Comparison of ENCODE assay signal across 22 cellular contexts in the genomic region with DNA sequence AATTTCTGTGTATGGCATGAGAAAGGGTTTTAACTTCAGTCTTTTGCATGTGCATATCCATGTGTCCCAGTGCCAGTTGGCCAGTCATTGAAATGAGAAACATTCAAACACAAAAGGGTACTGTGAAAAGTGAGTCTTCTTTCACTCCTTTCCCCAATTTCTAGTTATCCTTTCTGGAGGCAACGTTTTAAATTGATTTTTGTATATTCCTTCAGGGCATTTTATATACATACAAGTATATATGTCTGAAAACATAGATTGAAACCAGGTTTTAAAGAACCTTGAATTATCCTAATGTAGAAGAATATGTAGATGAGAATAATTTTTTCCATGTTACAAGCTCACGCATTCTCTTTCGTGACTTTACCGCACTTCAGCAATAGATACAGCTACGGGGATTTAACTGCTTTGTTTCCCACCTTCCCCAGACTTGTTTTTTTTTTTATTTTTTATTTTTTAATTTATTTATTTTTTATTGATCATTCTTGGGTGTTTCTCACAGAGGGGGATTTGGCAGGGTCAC. TPM values are rescaled to one million over a fixed set of nuclear protein-coding genes. Genes with fewer than 3 reads are reported as not detected.
DNase-seq lines count a peak whose midpoint lies in the region; ATAC-seq and TF ChIP-seq lines count a peak whose summit lies in the region.
"Had no signal": no experiment of that assay in that cellular context is flagged by ENCODE, and none has a peak within 500 bp of the region (broad histone marks: within the 10 kb centered on the region; RNA-seq: fewer than 3 reads in every experiment).

No MANE protein-coding gene starts in this region.

- H3K9me3 ChIP-seq in WERI-Rb-1 (ENCODE audit: severe bottlenecking) = no peaks in the 10 kb centered on the region
- no peaks in the 10 kb centered on the region for H3K9me3 ChIP-seq in CD8-positive, alpha-beta memory T cell (ENCODE audit: low read length)
- H3K9me3 ChIP-seq: A549, BE2C had no signal

- ATAC-seq in activated T-cell treated with anti-CD3 and anti-CD28 coated beads, Interleukin-2, amount 50 U/mL, for 72 hours (replicated peaks in 1 of 2) = no peak
- no peak for ATAC-seq in GM21723 (IDR thresholded peaks at IDR 0.05; ENCODE audit: unreplicated experiment)
- ATAC-seq: A549 had no signal

- TF ChIP-seq CTCF in WERI-Rb-1 (IDR thresholded peaks at IDR 0.05; ENCODE audit: low read depth, low read length) = no peak
- TF ChIP-seq CTCF in glutamatergic neuron (IDR thresholded peaks at IDR 0.05; ENCODE audit: partially characterized antibody, unreplicated experiment) = no peak

- H3K4me1 Mint-ChIP-seq in activated T-cell treated with anti-CD3 and anti-CD28 coated beads, Interleukin-2, amount 50 U/mL, for 72 hours (ENCODE audit: low read depth) = no peaks in the 10 kb centered on the region
- peaks cover 14% of the 10 kb centered on the region for H3K4me1 Mint-ChIP-seq in glutamatergic neuron (ENCODE audit: low read depth, unreplicated experiment)
- H3K4me1 Mint-ChIP-seq in CD8-positive, alpha-beta memory T cell = peaks cover 4 to 12% (median 7%) of the 10 kb centered on the region in 3 donors
- H3K4me1 Mint-ChIP-seq: CD14-positive monocyte had no signal

- peaks cover 75% of the 10 kb centered on the region for H3K36me3 ChIP-seq in WERI-Rb-1
- peaks cover 27% of the 10 kb centered on the region for H3K36me3 ChIP-seq in CD8-positive, alpha-beta memory T cell (ENCODE audit: insufficient read depth, low read length)

- peaks cover 7 to 34% of the 10 kb centered on the region in 2 donors for H3K36me3 Mint-ChIP-seq in activated T-cell treated with anti-CD3 and anti-CD28 coated beads, Interleukin-2, amount 50 U/mL, for 72 hours (ENCODE audit: insufficient read depth in 2 of 2)
- peaks cover 15% of the 10 kb centered on the region for H3K36me3 Mint-ChIP-seq in glutamatergic neuron (ENCODE audit: unreplicated experiment)
- H3K36me3 Mint-ChIP-seq in CD8-positive, alpha-beta memory T cell = peaks cover 8 to 68% (median 28%) of the 10 kb centered on the region in 3 donors

- DNase-seq in activated T-cell treated with anti-CD3 and anti-CD28 coated beads, Interleukin-2, amount 50 U/mL, for 72 hours = no peak
- DNase-seq in activated T-cell treated with anti-CD3 and anti-CD28 coated beads for 4 hours = no peak
- no peak for DNase-seq in WERI-Rb-1
- no peak for DNase-seq in glutamatergic neuron
- DNase-seq in DMS79 treated with DMSO at 0.1 percent for 48 hours (lab: John Stamatoyannopoulos, UW) = no peak
- DNase-seq in CD8-positive, alpha-beta memory T cell = no peak
- DNase-seq: 8988T; ACHN; AML-193; BE2C; Calu3; CD4-positive, alpha-beta T cell; COR-L47; DMS53; DND-41; GM23248; H7; HCEC 1CT had no signal

- H3K27me3 Mint-ChIP-seq in activated T-cell treated with anti-CD3 and anti-CD28 coated beads, Interleukin-2, amount 50 U/mL, for 72 hours (ENCODE audit: low read depth) = no peaks in the 10 kb centered on the region
- H3K27me3 Mint-ChIP-seq in glutamatergic neuron (ENCODE audit: unreplicated experiment) = peaks cover 2% of the 10 kb centered on the region
- no peaks in the 10 kb centered on the region for H3K27me3 Mint-ChIP-seq in CD8-positive, alpha-beta memory T cell
- H3K27me3 Mint-ChIP-seq: CD4-positive, alpha-beta T cell had no signal

- no peaks in the 10 kb centered on the region for H3K27me3 ChIP-seq in WERI-Rb-1 (ENCODE audit: insufficient read depth, low read depth, severe bottlenecking)
- H3K27me3 ChIP-seq in CD8-positive, alpha-beta memory T cell (ENCODE audit: insufficient read depth, low read length, poor library complexity, severe bottlenecking) = no peaks in the 10 kb centered on the region
- H3K27me3 ChIP-seq: BE2C; BLaER1 treated with 17β-estradiol and CSF1 and Interleukin-3, amounts not matched to agents 10 nM and 100 nM had no signal

- H3K4me1 ChIP-seq in CD8-positive, alpha-beta memory T cell (ENCODE audit: insufficient read depth, low read length) = no peaks in the 10 kb centered on the region
- H3K4me1 ChIP-seq: A549; BE2C; BLaER1 treated with 17β-estradiol and CSF1 and Interleukin-3, amounts not matched to agents 10 nM and 100 nM had no signal

- H3K27ac ChIP-seq in WERI-Rb-1 = peak overlapping the region; percentile 15
- H3K27ac ChIP-seq in CD8-positive, alpha-beta memory T cell (ENCODE audit: low read depth, low read length) = no peak overlapping the region
- H3K27ac ChIP-seq: A549; BLaER1 treated with 17β-estradiol and CSF1 and Interleukin-3, amounts not matched to agents 10 nM and 100 nM; GM23248 had no signal

- H3K4me3 ChIP-seq in WERI-Rb-1 (ENCODE audit: low read depth, low read length) = no peak overlapping the region
- H3K4me3 ChIP-seq in CD8-positive, alpha-beta memory T cell (ENCODE audit: low read length) = no peak overlapping the region
- H3K4me3 ChIP-seq: A549; BLaER1 treated with 17β-estradiol and CSF1 and Interleukin-3, amounts not matched to agents 10 nM and 100 nM; GM23248 had no signal

- POLR2A ChIA-PET in CD8-positive, alpha-beta memory T cell (lab: Charles Lee) = no interaction called here

- H3K27ac Mint-ChIP-seq in activated T-cell treated with anti-CD3 and anti-CD28 coated beads, Interleukin-2, amount 50 U/mL, for 72 hours = peak overlapping the region; percentile 66
- peak overlapping the region; percentile 82 for H3K27ac Mint-ChIP-seq in glutamatergic neuron (ENCODE audit: unreplicated experiment)
- H3K27ac Mint-ChIP-seq in CD8-positive, alpha-beta memory T cell = no peak overlapping the region
- H3K27ac Mint-ChIP-seq: CD14-positive monocyte; CD4-positive, alpha-beta T cell had no signal

- CTCF ChIA-PET in CD8-positive, alpha-beta memory T cell (lab: Charles Lee) = no interaction called here

- H3K9me3 Mint-ChIP-seq in activated T-cell treated with anti-CD3 and anti-CD28 coated beads, Interleukin-2, amount 50 U/mL, for 72 hours = no peaks in the 10 kb centered on the region
- peaks cover 5% of the 10 kb centered on the region for H3K9me3 Mint-ChIP-seq in glutamatergic neuron (ENCODE audit: unreplicated experiment)
- no peaks in the 10 kb centered on the region for H3K9me3 Mint-ChIP-seq in CD8-positive, alpha-beta memory T cell
- H3K9me3 Mint-ChIP-seq: CD14-positive monocyte; CD4-positive, alpha-beta T cell had no signal

- no peak overlapping the region for H3K4me3 Mint-ChIP-seq in activated T-cell treated with anti-CD3 and anti-CD28 coated beads, Interleukin-2, amount 50 U/mL, for 72 hours
- peak overlapping the region; percentile 0 for H3K4me3 Mint-ChIP-seq in glutamatergic neuron (ENCODE audit: unreplicated experiment)
- H3K4me3 Mint-ChIP-seq in CD8-positive, alpha-beta memory T cell = no peak overlapping the region
- H3K4me3 Mint-ChIP-seq: CD14-positive monocyte; CD4-positive, alpha-beta T cell had no signal

RNA-seq across cellular contexts. Expression of a gene that starts 18.8 kb away (rescaled TPM):
- 10 to 100 TPM; 55.8 to 56.0 TPM for total RNA-seq in activated T-cell treated with anti-CD3 and anti-CD28 coated beads, Interleukin-2, amount 50 U/mL, for 72 hours
- 255 TPM for total RNA-seq in glutamatergic neuron (ENCODE audit: unreplicated experiment)
- total RNA-seq in CD8-positive, alpha-beta memory T cell = 100 to 1,000 TPM; 132 to 137 TPM
- polyA plus RNA-seq in CD8-positive, alpha-beta memory T cell = 54.1 TPM

RNA-seq across cellular contexts. Expression of a gene that starts 49.4 kb away (rescaled TPM):
- 10 to 100 TPM; 45.9 to 50.8 TPM for total RNA-seq in activated T-cell treated with anti-CD3 and anti-CD28 coated beads, Interleukin-2, amount 50 U/mL, for 72 hours
- 46.1 TPM for total RNA-seq in glutamatergic neuron (ENCODE audit: unreplicated experiment)
- 10 to 100 TPM; 30.6 to 34.1 TPM for total RNA-seq in CD8-positive, alpha-beta memory T cell
- polyA plus RNA-seq in CD8-positive, alpha-beta memory T cell = 22.0 TPM

Comparison
In these comparisons a context has a peak if more than half of its experiments do, and no peak if none do; other contexts are left out.
1. H3K27ac Mint-ChIP-seq: peak in activated T-cell treated with anti-CD3 and anti-CD28 coated beads, Interleukin-2, amount 50 U/mL, for 72 hours (single experiment) and glutamatergic neuron (single experiment); none in CD8-positive, alpha-beta memory T cell (0 of 8).